ENCODE assay signal across 8 cellular contexts in the genomic region with DNA sequence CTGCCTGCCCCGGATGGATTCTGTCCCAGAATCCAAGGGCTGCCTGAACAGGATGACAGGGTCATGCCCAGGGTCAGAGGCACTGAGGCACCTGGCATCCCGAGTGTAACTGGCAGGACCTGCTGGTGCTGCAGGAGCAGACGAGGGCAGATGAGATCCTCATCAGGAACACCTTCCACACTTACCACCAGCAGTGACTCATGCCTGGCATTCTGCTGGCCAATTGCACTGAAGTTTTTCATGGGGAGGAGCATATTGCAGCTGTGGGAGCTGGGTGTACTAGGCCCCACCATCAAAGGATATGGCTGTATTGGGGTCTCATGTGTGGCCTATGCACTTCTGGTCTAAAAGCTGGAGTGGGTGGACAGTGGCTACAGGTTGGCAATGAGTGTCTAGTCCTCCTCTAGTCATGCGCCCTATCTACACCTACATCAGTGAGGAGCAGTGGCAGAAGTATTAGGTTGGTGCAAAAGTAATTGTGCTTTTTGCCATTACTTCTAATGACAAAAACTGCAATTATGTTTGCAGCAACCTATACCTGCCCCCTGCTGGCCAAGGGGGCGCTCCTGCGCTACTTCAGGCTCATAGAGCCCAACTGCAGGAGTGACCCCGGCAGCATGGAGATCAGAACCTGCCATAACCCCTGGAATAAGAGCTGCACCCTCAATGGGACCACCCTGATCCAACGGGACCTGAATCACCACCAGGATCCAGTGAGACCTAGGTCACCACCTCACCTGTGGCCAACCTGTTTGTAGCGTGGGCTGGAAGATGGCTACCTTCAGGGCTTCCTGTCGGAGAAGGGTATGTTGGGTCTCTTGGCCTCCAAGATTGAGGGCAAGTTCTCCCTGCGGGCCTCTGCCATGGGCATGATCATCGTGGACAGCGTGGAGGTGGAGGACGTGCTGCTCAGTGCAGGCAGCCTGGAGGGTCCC. TPM values are rescaled to one million over a fixed set of nuclear protein-coding genes. Genes with fewer than 3 reads are reported as not detected.
DNase-seq lines count a peak whose midpoint lies in the region; ATAC-seq and TF ChIP-seq lines count a peak whose summit lies in the region.

No MANE protein-coding gene starts in this region.

- CTCF ChIA-PET in SK-N-SH (lab: Yijun Ruan, JAX), result interaction anchor here (1.0 to 4.7 kb wide), 8 partner anchors 12 to 621 kb away, joined by 3 to 22 read pairs (median 6); no protein-coding TSS in a partner anchor

- H3K9me3 ChIP-seq in SK-N-SH, result no peaks in the 10 kb centered on the region
- no peaks in the 10 kb centered on the region for H3K9me3 ChIP-seq in adrenal gland (replicated peaks in 1 of 3)
- H3K9me3 ChIP-seq in gastroesophageal sphincter, result no peaks in the 10 kb centered on the region

- peaks cover 37% of the 10 kb centered on the region for H3K27me3 Mint-ChIP-seq in neural crest cell (ENCODE audit: low read depth)

- H3K4me3 ChIP-seq in SK-N-SH (ENCODE audit: low read depth in 2 of 2, low read length in 1 of 2) (peak overlapping the region in 1 of 2 experiments; percentile 26; a peak in 1 of 4 replicates), adrenal gland (no peak overlapping the region), gastroesophageal sphincter (no peak overlapping the region)

- no peak for TF ChIP-seq EP300 in SK-N-SH (IDR thresholded peaks at IDR 0.05; ENCODE audit: borderline replicate concordance in 1 of 2, low read depth in 1 of 2, low read length in 1 of 2)
- TF ChIP-seq EP300 in gastroesophageal sphincter (IDR thresholded peaks at IDR 0.05), result no peak

- H3K79me2 ChIP-seq in SK-N-SH (ENCODE audit: insufficient read depth), result no peaks in the 10 kb centered on the region

- H4K20me1 ChIP-seq in SK-N-SH (ENCODE audit: insufficient read depth), result no peaks in the 10 kb centered on the region

- H3K9ac ChIP-seq in SK-N-SH, result no peak overlapping the region

- TF ChIP-seq POLR2A in adrenal gland (IDR thresholded peaks at IDR 0.05), result no peak
- TF ChIP-seq POLR2A in gastroesophageal sphincter (IDR thresholded peaks at IDR 0.05), result no peak

- H3K27me3 ChIP-seq in SK-N-SH (ENCODE audit: insufficient read depth) (no peaks in the 10 kb centered on the region), adrenal gland (no peaks in the 10 kb centered on the region), gastroesophageal sphincter (no peaks in the 10 kb centered on the region)

- POLR2A ChIA-PET in SK-N-SH (lab: Yijun Ruan, JAX), result no interaction called here

- H3K27ac ChIP-seq in SK-N-SH (ENCODE audit: low read depth in 2 of 2, low read length in 1 of 2) (no peak overlapping the region), adrenal gland (no peak overlapping the region), gastroesophageal sphincter (no peak overlapping the region)

- DNase-seq in NCI-H187 (lab: John Stamatoyannopoulos, UW), result peak; percentile 5 to 24
- DNase-seq in NCI-H187 treated with DMSO at 0.1 percent for 48 hours (lab: John Stamatoyannopoulos, UW), result no peak
- DNase-seq in SK-N-SH, result peak; percentile 54
- peak in 3 of 7 donors; percentile 8 to 63 (median 24) for DNase-seq in adrenal gland
- DNase-seq in neural crest cell (ENCODE audit: low read depth, low spot score), result peak; percentile 45
- DNase-seq in epidermal melanocyte (ENCODE audit: insufficient read length, low spot score), result no peak

- peak; percentile 65 for TF ChIP-seq RAD21 in SK-N-SH (IDR thresholded peaks at IDR 0.05; ENCODE audit: low read length)

- no peak overlapping the region for H3K4me3 Mint-ChIP-seq in neural crest cell

- H3K9me2 ChIP-seq in SK-N-SH, result no peaks in the 10 kb centered on the region

- intact Hi-C loops in adrenal gland (cut with DNase I), result no loop called here

- no peak for ATAC-seq in HG03135 (IDR thresholded peaks at IDR 0.05; ENCODE audit: unreplicated experiment)
- ATAC-seq in gastroesophageal sphincter, result no peak

- H3K4me2 ChIP-seq in SK-N-SH, result no peak overlapping the region

- H3K36me3 ChIP-seq in SK-N-SH (replicated peaks in 1 of 2; ENCODE audit: control insufficient read depth in 1 of 2, insufficient read depth in 2 of 2, low read length in 1 of 2) (no peaks in the 10 kb centered on the region), adrenal gland (replicated peaks in 1 of 2) (no peaks in the 10 kb centered on the region), gastroesophageal sphincter (no peaks in the 10 kb centered on the region)

- H2AFZ ChIP-seq in SK-N-SH (ENCODE audit: low read depth), result no peak overlapping the region

- TF ChIP-seq CTCF in SK-N-SH (IDR thresholded peaks at IDR 0.05) (peak; percentile 39), adrenal gland (IDR thresholded peaks at IDR 0.05) (peak in 4 of 6 experiments; percentile 14 to 45 (median 39)), neural crest cell (conservative IDR thresholded peaks at IDR 0.05) (peak; percentile 66), gastroesophageal sphincter (IDR thresholded peaks at IDR 0.05) (peak in 1 of 4 experiments; percentile 7)

- no peaks in the 10 kb centered on the region for H3K36me3 Mint-ChIP-seq in neural crest cell (ENCODE audit: low read depth)

- no peaks in the 10 kb centered on the region for H3K9me3 Mint-ChIP-seq in neural crest cell

- H3K4me1 Mint-ChIP-seq in neural crest cell, result no peaks in the 10 kb centered on the region

- no peaks in the 10 kb centered on the region for H3K4me1 ChIP-seq in SK-N-SH (ENCODE audit: control insufficient read depth in 1 of 2, insufficient read depth in 2 of 2, low read depth in 1 of 2, low read length in 1 of 2)
- H3K4me1 ChIP-seq in adrenal gland (replicated peaks in 1 of 2), result no peaks in the 10 kb centered on the region
- H3K4me1 ChIP-seq in gastroesophageal sphincter, result no peaks in the 10 kb centered on the region

- H3K27ac Mint-ChIP-seq in neural crest cell (ENCODE audit: unreplicated experiment), result no peak overlapping the region

- 66% methylated on average over 9 of the region's 14 CpGs for WGBS in SK-N-SH (ENCODE audit: low lambda C conversion rate)
- WGBS in adrenal gland, 4 donors, result 75 to 85% (median 81%) methylated on average over 11 to 14 of the region's 14 CpGs
- 91% methylated on average over 4 of the region's 14 CpGs; no CpG with 5 or more reads in 1 of the 2 donors for WGBS in gastroesophageal sphincter (ENCODE audit: low coverage in 1 of 2), 2 donors

- no peaks in the 10 kb centered on the region for H3F3A ChIP-seq in SK-N-SH (replicated peaks; ENCODE audit: insufficient read depth)

TF ChIP-seq in SK-N-SH, 30 proteins besides CTCF, POLR2A, EP300 and RAD21:
- no peak for TF ChIP-seq TEAD4 (IDR thresholded peaks at IDR 0.05; ENCODE audit: borderline replicate concordance, insufficient read depth)
- TF ChIP-seq SMC3 (IDR thresholded peaks at IDR 0.05; ENCODE audit: low read depth, low read length), result peak; percentile 36; the same call in 1 of the 2 replicates

RNA-seq across cellular contexts. Expression of gene C12orf42, which starts 8.0 kb away (rescaled TPM):
- polyA plus RNA-seq in SK-N-SH (2012; rRNA removed), result not detected in 2 replicates
- not detected in 2 replicates for polyA plus RNA-seq in SK-N-SH (2012; cell fraction: cytosol; rRNA removed)
- polyA plus RNA-seq in SK-N-SH (2012; cell fraction: nucleus; rRNA removed), result not detected in 2 replicates
- total RNA-seq in adrenal gland, result not detected
- under 1 TPM in 1 of 3 donors, not detected in 2; 0.07 TPM for polyA plus RNA-seq in adrenal gland
- not detected in 2 replicates for total RNA-seq in neural crest cell
- total RNA-seq in gastroesophageal sphincter, result not detected

Comparison
In these comparisons a context has a peak if more than half of its experiments do, and no peak if none do; other contexts are left out.
1. DNase-seq: peak in NCI-H187 (2 of 2), SK-N-SH (single experiment) and neural crest cell (single experiment); none in NCI-H187 treated with DMSO at 0.1 percent for 48 hours (single experiment) and epidermal melanocyte (single experiment).